ENCODE assay signal across 1 cellular context in genomic region chr1:21670059-21670881, GRCh38.
TF ChIP-seq lines count a peak whose summit lies in the region.

No MANE protein-coding gene starts in this region.

TF ChIP-seq in HEK293, 187 proteins besides CTCF, POLR2A, EP300 and RAD21 (continued from another document):
- TF ChIP-seq AEBP2 (tag by site-specific recombination; IDR thresholded peaks at IDR 0.05; ENCODE audit: borderline replicate concordance) = no peak
- TF ChIP-seq ZFHX2 (tag by site-specific recombination; conservative IDR thresholded peaks at IDR 0.05) = peak; percentile 70
- TF ChIP-seq ZNF169 (tag by site-specific recombination; IDR thresholded peaks at IDR 0.05) = no peak
- TF ChIP-seq KLF17 (tag by site-specific recombination; IDR thresholded peaks at IDR 0.05) = no peak
- TF ChIP-seq EGR2 (tag by site-specific recombination; IDR thresholded peaks at IDR 0.05; ENCODE audit: low read depth) = peak; percentile 54
TF ChIP-seq in HEK293: peak in this region for 3.
